In genomic region chr14:61392297-61392696, GRCh38 we compare ENCODE assay signal across 18 cellular contexts.
A peak's percentile ranks its signal among the peaks of the same experiment; 100 is the strongest.
DNase-seq lines count a peak whose midpoint lies in the region; ATAC-seq lines count a peak whose summit lies in the region.
"Had no signal": no experiment of that assay in that cellular context is flagged by ENCODE, and none has a peak within 500 bp of the region (broad histone marks: within the 10 kb centered on the region; RNA-seq: fewer than 3 reads in every experiment).

No MANE protein-coding gene starts in this region.

- no peak for ATAC-seq in activated CD4-positive, alpha-beta T cell treated with anti-CD3 and anti-CD28 coated beads for 36 hours
- no peak for ATAC-seq in stimulated activated naive CD8-positive, alpha-beta T cell treated with anti-CD3 and anti-CD28 coated beads, Interleukin-15, Interleukin-2, amounts not matched to agents 100 U/mL and 50 U/mL, for 24 hours
- no peak for ATAC-seq in activated naive CD8-positive, alpha-beta T cell treated with anti-CD3 and anti-CD28 coated beads, Interleukin-2, amount 10 ng/mL, durations not matched to agents 7 days and 5 days (ENCODE audit: low read depth)
- no peak for ATAC-seq in stimulated activated naive CD8-positive, alpha-beta T cell treated with anti-CD3 and anti-CD28 coated beads, Interleukin-15, amount 100 ng/mL, for 72 hours
- ATAC-seq in GM21360 (IDR thresholded peaks at IDR 0.05; ENCODE audit: unreplicated experiment): no peak

- H3K4me3 Mint-ChIP-seq in activated CD4-positive, alpha-beta T cell treated with anti-CD3 and anti-CD28 coated beads for 36 hours: peak overlapping the region; percentile 6
- H3K4me3 Mint-ChIP-seq in stimulated activated naive CD8-positive, alpha-beta T cell treated with anti-CD3 and anti-CD28 coated beads, Interleukin-15, Interleukin-2, amounts not matched to agents 100 ng/mL and 50 ng/mL, for 24 hours: peak overlapping the region; percentile 81
- peak overlapping the region; percentile 32 for H3K4me3 Mint-ChIP-seq in activated naive CD8-positive, alpha-beta T cell treated with anti-CD3 and anti-CD28 coated beads, Interleukin-2, amount 10 ng/mL, durations not matched to agents 7 days and 5 days
- H3K4me3 Mint-ChIP-seq in stimulated activated naive CD8-positive, alpha-beta T cell treated with anti-CD3 and anti-CD28 coated beads, Interleukin-15, amount 100 ng/mL, for 72 hours: peak overlapping the region; percentile 32 to 43

- no peaks in the 10 kb centered on the region for H3K27me3 Mint-ChIP-seq in activated CD4-positive, alpha-beta T cell treated with anti-CD3 and anti-CD28 coated beads for 36 hours
- H3K27me3 Mint-ChIP-seq in stimulated activated naive CD8-positive, alpha-beta T cell treated with anti-CD3 and anti-CD28 coated beads, Interleukin-15, Interleukin-2, amounts not matched to agents 100 ng/mL and 50 ng/mL, for 24 hours: no peaks in the 10 kb centered on the region
- no peaks in the 10 kb centered on the region for H3K27me3 Mint-ChIP-seq in activated naive CD8-positive, alpha-beta T cell treated with anti-CD3 and anti-CD28 coated beads, Interleukin-2, amount 10 ng/mL, durations not matched to agents 7 days and 5 days
- no peaks in the 10 kb centered on the region for H3K27me3 Mint-ChIP-seq in stimulated activated naive CD8-positive, alpha-beta T cell treated with anti-CD3 and anti-CD28 coated beads, Interleukin-15, amount 100 ng/mL, for 72 hours

- H3K36me3 Mint-ChIP-seq in activated CD4-positive, alpha-beta T cell treated with anti-CD3 and anti-CD28 coated beads for 36 hours (ENCODE audit: low read depth): peaks cover 54% of the 10 kb centered on the region
- peaks cover 54% of the 10 kb centered on the region for H3K36me3 Mint-ChIP-seq in stimulated activated naive CD8-positive, alpha-beta T cell treated with anti-CD3 and anti-CD28 coated beads, Interleukin-15, Interleukin-2, amounts not matched to agents 100 ng/mL and 50 ng/mL, for 24 hours (ENCODE audit: low read depth)
- peaks cover 56% of the 10 kb centered on the region for H3K36me3 Mint-ChIP-seq in activated naive CD8-positive, alpha-beta T cell treated with anti-CD3 and anti-CD28 coated beads, Interleukin-2, amount 10 ng/mL, durations not matched to agents 7 days and 5 days

- POLR2A ChIA-PET in activated CD4-positive, alpha-beta T cell treated with anti-CD3 and anti-CD28 coated beads for 36 hours (lab: Charles Lee): no interaction called here
- POLR2A ChIA-PET in activated naive CD8-positive, alpha-beta T cell treated with anti-CD3 and anti-CD28 coated beads, Interleukin-2, amount 10 ng/mL, durations not matched to agents 7 days and 5 days (lab: Charles Lee): no interaction called here

- peak overlapping the region; percentile 61 for H3K27ac Mint-ChIP-seq in activated CD4-positive, alpha-beta T cell treated with anti-CD3 and anti-CD28 coated beads for 36 hours
- no peak overlapping the region for H3K27ac Mint-ChIP-seq in stimulated activated naive CD8-positive, alpha-beta T cell treated with anti-CD3 and anti-CD28 coated beads, Interleukin-15, Interleukin-2, amounts not matched to agents 100 ng/mL and 50 ng/mL, for 24 hours
- peak overlapping the region; percentile 39 for H3K27ac Mint-ChIP-seq in activated naive CD8-positive, alpha-beta T cell treated with anti-CD3 and anti-CD28 coated beads, Interleukin-2, amount 10 ng/mL, durations not matched to agents 7 days and 5 days
- peak overlapping the region; percentile 15 to 85 for H3K27ac Mint-ChIP-seq in stimulated activated naive CD8-positive, alpha-beta T cell treated with anti-CD3 and anti-CD28 coated beads, Interleukin-15, amount 100 ng/mL, for 72 hours

- H3K4me1 Mint-ChIP-seq in activated CD4-positive, alpha-beta T cell treated with anti-CD3 and anti-CD28 coated beads for 36 hours: peaks cover 13% of the 10 kb centered on the region
- peaks cover 14% of the 10 kb centered on the region for H3K4me1 Mint-ChIP-seq in stimulated activated naive CD8-positive, alpha-beta T cell treated with anti-CD3 and anti-CD28 coated beads, Interleukin-15, Interleukin-2, amounts not matched to agents 100 ng/mL and 50 ng/mL, for 24 hours (ENCODE audit: low read depth)
- peaks cover 70% of the 10 kb centered on the region for H3K4me1 Mint-ChIP-seq in activated naive CD8-positive, alpha-beta T cell treated with anti-CD3 and anti-CD28 coated beads, Interleukin-2, amount 10 ng/mL, durations not matched to agents 7 days and 5 days
- no peaks in the 10 kb centered on the region for H3K4me1 Mint-ChIP-seq in stimulated activated naive CD8-positive, alpha-beta T cell treated with anti-CD3 and anti-CD28 coated beads, Interleukin-15, amount 100 ng/mL, for 72 hours

- H3K9me3 Mint-ChIP-seq in activated CD4-positive, alpha-beta T cell treated with anti-CD3 and anti-CD28 coated beads for 36 hours (ENCODE audit: low read depth): no peaks in the 10 kb centered on the region
- no peaks in the 10 kb centered on the region for H3K9me3 Mint-ChIP-seq in stimulated activated naive CD8-positive, alpha-beta T cell treated with anti-CD3 and anti-CD28 coated beads, Interleukin-15, Interleukin-2, amounts not matched to agents 100 ng/mL and 50 ng/mL, for 24 hours
- no peaks in the 10 kb centered on the region for H3K9me3 Mint-ChIP-seq in activated naive CD8-positive, alpha-beta T cell treated with anti-CD3 and anti-CD28 coated beads, Interleukin-2, amount 10 ng/mL, durations not matched to agents 7 days and 5 days
- peaks cover 0 to 3% of the 10 kb centered on the region in 2 donors for H3K9me3 Mint-ChIP-seq in stimulated activated naive CD8-positive, alpha-beta T cell treated with anti-CD3 and anti-CD28 coated beads, Interleukin-15, amount 100 ng/mL, for 72 hours

- no peak for DNase-seq in activated CD4-positive, alpha-beta T cell treated with anti-CD3 and anti-CD28 coated beads for 36 hours
- DNase-seq in activated CD4-positive, alpha-beta T cell treated with anti-CD3 and anti-CD28 coated beads, Interleukin-2, amount 50 U/mL, for 1 hour: no peak
- DNase-seq in stimulated activated naive CD8-positive, alpha-beta T cell treated with anti-CD3 and anti-CD28 coated beads, Interleukin-15, Interleukin-2, amounts not matched to agents 100 U/mL and 50 U/mL, for 24 hours: no peak
- no peak for DNase-seq in activated naive CD8-positive, alpha-beta T cell treated with anti-CD3 and anti-CD28 coated beads, Interleukin-2, amount 10 ng/mL, durations not matched to agents 7 days and 5 days
- DNase-seq in stimulated activated naive CD8-positive, alpha-beta T cell treated with anti-CD3 and anti-CD28 coated beads, Interleukin-15, amount 100 ng/mL, for 72 hours: no peak
- no peak for DNase-seq in iPS-NIHi7 (ENCODE audit: extremely low spot score)
- DNase-seq: 8988T; DMS53; IMR-90; MV-4-11; NCI-H1417 treated with DMSO at 0.1 percent for 48 hours; NCI-H2029 treated with DMSO at 0.1 percent for 48 hours; NCI-H524; NK-92 treated with Interleukin-12 subunit alpha and Interleukin-12 subunit beta, amount 100 ng/mL, for 24 hours; OCI-M1; RPMI8226 had no signal

- CTCF ChIA-PET in activated CD4-positive, alpha-beta T cell treated with anti-CD3 and anti-CD28 coated beads for 36 hours (lab: Charles Lee): no interaction called here

- intact Hi-C loops in activated CD4-positive, alpha-beta T cell treated with anti-CD3 and anti-CD28 coated beads for 36 hours (cut with DNase I, micrococcal nuclease): no loop called here

Comparison
In these comparisons a context has a peak if more than half of its experiments do, and no peak if none do; other contexts are left out.
1. H3K4me3 Mint-ChIP-seq: peak in every context shown above with its lines; median percentile 81 in stimulated activated naive CD8-positive, alpha-beta T cell treated with anti-CD3 and anti-CD28 coated beads, Interleukin-15, Interleukin-2, amounts not matched to agents 100 ng/mL and 50 ng/mL, for 24 hours; 38 in stimulated activated naive CD8-positive, alpha-beta T cell treated with anti-CD3 and anti-CD28 coated beads, Interleukin-15, amount 100 ng/mL, for 72 hours; 32 in activated naive CD8-positive, alpha-beta T cell treated with anti-CD3 and anti-CD28 coated beads, Interleukin-2, amount 10 ng/mL, durations not matched to agents 7 days and 5 days; 6 in activated CD4-positive, alpha-beta T cell treated with anti-CD3 and anti-CD28 coated beads for 36 hours.